12 cellular contexts compared by ENCODE assay signal in the genomic region with DNA sequence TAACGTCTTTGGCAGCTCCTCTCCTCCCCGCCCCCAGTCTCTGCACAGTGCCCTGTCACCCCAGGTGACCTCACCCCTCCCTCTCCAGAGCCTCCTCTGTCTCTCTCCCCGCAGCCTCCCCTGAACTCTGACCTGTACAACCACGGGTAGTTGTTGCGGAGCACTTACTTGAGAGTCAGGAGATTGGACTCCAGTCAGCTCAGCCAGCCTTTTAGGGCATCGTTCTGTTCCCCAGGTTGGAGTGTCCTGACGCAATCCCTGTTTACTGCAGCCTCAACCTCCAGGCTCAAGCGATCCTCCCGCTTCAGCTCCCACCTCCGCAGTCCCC.
DNase-seq lines count a peak whose midpoint lies in the region; ATAC-seq and TF ChIP-seq lines count a peak whose summit lies in the region.
"Had no signal": no experiment of that assay in that cellular context is flagged by ENCODE, and none has a peak within 500 bp of the region (broad histone marks: within the 10 kb centered on the region; RNA-seq: fewer than 3 reads in every experiment).

No MANE protein-coding gene starts in this region.

- no peaks in the 10 kb centered on the region for H3K36me3 ChIP-seq in WERI-Rb-1

- H3K27me3 ChIP-seq in WERI-Rb-1 (ENCODE audit: insufficient read depth, low read depth, severe bottlenecking), result peaks cover 45% of the 10 kb centered on the region

- H3K36me3 Mint-ChIP-seq in activated naive CD8-positive, alpha-beta T cell treated with anti-CD3 and anti-CD28 coated beads, Interleukin-2, amount 10 ng/mL, durations not matched to agents 7 days and 5 days, result peaks cover 5% of the 10 kb centered on the region
- peaks cover 3% of the 10 kb centered on the region for H3K36me3 Mint-ChIP-seq in osteocyte (ENCODE audit: unreplicated experiment)
- H3K36me3 Mint-ChIP-seq: CD8-positive, alpha-beta memory T cell had no signal

- H3K4me3 Mint-ChIP-seq in activated naive CD8-positive, alpha-beta T cell treated with anti-CD3 and anti-CD28 coated beads, Interleukin-2, amount 10 ng/mL, durations not matched to agents 7 days and 5 days, result peak overlapping the region; percentile 69
- peak overlapping the region; percentile 39 for H3K4me3 Mint-ChIP-seq in osteocyte (ENCODE audit: unreplicated experiment)

- peaks cover 2% of the 10 kb centered on the region for H3K9me3 ChIP-seq in WERI-Rb-1 (ENCODE audit: severe bottlenecking)

- no peak overlapping the region for H3K27ac Mint-ChIP-seq in activated naive CD8-positive, alpha-beta T cell treated with anti-CD3 and anti-CD28 coated beads, Interleukin-2, amount 10 ng/mL, durations not matched to agents 7 days and 5 days
- no peak overlapping the region for H3K27ac Mint-ChIP-seq in osteocyte (ENCODE audit: unreplicated experiment)

- ATAC-seq in activated naive CD8-positive, alpha-beta T cell treated with anti-CD3 and anti-CD28 coated beads, Interleukin-2, amount 10 ng/mL, durations not matched to agents 7 days and 5 days (ENCODE audit: low read depth), result peak; percentile 64

- peaks cover 22% of the 10 kb centered on the region for H3K27me3 Mint-ChIP-seq in activated naive CD8-positive, alpha-beta T cell treated with anti-CD3 and anti-CD28 coated beads, Interleukin-2, amount 10 ng/mL, durations not matched to agents 7 days and 5 days
- peaks cover 43% of the 10 kb centered on the region for H3K27me3 Mint-ChIP-seq in osteocyte (ENCODE audit: unreplicated experiment)

- POLR2A ChIA-PET in activated naive CD8-positive, alpha-beta T cell treated with anti-CD3 and anti-CD28 coated beads, Interleukin-2, amount 10 ng/mL, durations not matched to agents 7 days and 5 days (lab: Charles Lee), result interaction anchor here (1.4 to 1.5 kb wide), 3 partner anchors 51 to 81 kb away, joined by 3 to 4 read pairs (median 3); no protein-coding TSS in a partner anchor

- peaks cover 27% of the 10 kb centered on the region for H3K4me1 Mint-ChIP-seq in activated naive CD8-positive, alpha-beta T cell treated with anti-CD3 and anti-CD28 coated beads, Interleukin-2, amount 10 ng/mL, durations not matched to agents 7 days and 5 days
- peaks cover 6% of the 10 kb centered on the region for H3K4me1 Mint-ChIP-seq in osteocyte (ENCODE audit: unreplicated experiment)

- H3K9me3 Mint-ChIP-seq in activated naive CD8-positive, alpha-beta T cell treated with anti-CD3 and anti-CD28 coated beads, Interleukin-2, amount 10 ng/mL, durations not matched to agents 7 days and 5 days, result peaks cover 4% of the 10 kb centered on the region
- H3K9me3 Mint-ChIP-seq in osteocyte (ENCODE audit: unreplicated experiment), result no peaks in the 10 kb centered on the region
- H3K9me3 Mint-ChIP-seq: CD8-positive, alpha-beta memory T cell had no signal

- H3K27ac ChIP-seq in WERI-Rb-1 (no peak overlapping the region), caudate nucleus (ENCODE audit: low read depth, low read length) (no peak overlapping the region)

- TF ChIP-seq CTCF in osteocyte (IDR thresholded peaks at IDR 0.05), result no peak
- no peak for TF ChIP-seq CTCF in WERI-Rb-1 (IDR thresholded peaks at IDR 0.05; ENCODE audit: low read depth, low read length)

- DNase-seq in ELF-1 (ENCODE audit: low read depth, low spot score), result peak; percentile 64
- peak; percentile 79 for DNase-seq in HuH-7.5 (ENCODE audit: low spot score)
- DNase-seq in activated naive CD8-positive, alpha-beta T cell treated with anti-CD3 and anti-CD28 coated beads, Interleukin-2, amount 10 ng/mL, durations not matched to agents 7 days and 5 days, result no peak
- no peak for DNase-seq in osteocyte (ENCODE audit: extremely low spot score, unreplicated experiment)
- no peak for DNase-seq in WERI-Rb-1
- DNase-seq in hepatic stellate cell (ENCODE audit: low spot score), result no peak
- no peak for DNase-seq in CD1c-positive myeloid dendritic cell (ENCODE audit: extremely low spot score)
- DNase-seq in caudate nucleus (lab: John Stamatoyannopoulos, UW), result no peak
- DNase-seq: activated gamma-delta T cell, cerebellar nuclear complex, NCI-H446 had no signal

- H3K4me3 ChIP-seq in WERI-Rb-1 (ENCODE audit: low read depth, low read length), result no peak overlapping the region

Comparison
In these comparisons a context has a peak if more than half of its experiments do, and no peak if none do; other contexts are left out.
1. DNase-seq: peak in ELF-1 (single experiment) and HuH-7.5 (single experiment); none in activated naive CD8-positive, alpha-beta T cell treated with anti-CD3 and anti-CD28 coated beads, Interleukin-2, amount 10 ng/mL, durations not matched to agents 7 days and 5 days (single experiment), osteocyte (single experiment), WERI-Rb-1 (single experiment), hepatic stellate cell (single experiment), CD1c-positive myeloid dendritic cell (single experiment) and caudate nucleus (0 of 61).